1 cellular context compared by ENCODE assay signal in the genomic region with DNA sequence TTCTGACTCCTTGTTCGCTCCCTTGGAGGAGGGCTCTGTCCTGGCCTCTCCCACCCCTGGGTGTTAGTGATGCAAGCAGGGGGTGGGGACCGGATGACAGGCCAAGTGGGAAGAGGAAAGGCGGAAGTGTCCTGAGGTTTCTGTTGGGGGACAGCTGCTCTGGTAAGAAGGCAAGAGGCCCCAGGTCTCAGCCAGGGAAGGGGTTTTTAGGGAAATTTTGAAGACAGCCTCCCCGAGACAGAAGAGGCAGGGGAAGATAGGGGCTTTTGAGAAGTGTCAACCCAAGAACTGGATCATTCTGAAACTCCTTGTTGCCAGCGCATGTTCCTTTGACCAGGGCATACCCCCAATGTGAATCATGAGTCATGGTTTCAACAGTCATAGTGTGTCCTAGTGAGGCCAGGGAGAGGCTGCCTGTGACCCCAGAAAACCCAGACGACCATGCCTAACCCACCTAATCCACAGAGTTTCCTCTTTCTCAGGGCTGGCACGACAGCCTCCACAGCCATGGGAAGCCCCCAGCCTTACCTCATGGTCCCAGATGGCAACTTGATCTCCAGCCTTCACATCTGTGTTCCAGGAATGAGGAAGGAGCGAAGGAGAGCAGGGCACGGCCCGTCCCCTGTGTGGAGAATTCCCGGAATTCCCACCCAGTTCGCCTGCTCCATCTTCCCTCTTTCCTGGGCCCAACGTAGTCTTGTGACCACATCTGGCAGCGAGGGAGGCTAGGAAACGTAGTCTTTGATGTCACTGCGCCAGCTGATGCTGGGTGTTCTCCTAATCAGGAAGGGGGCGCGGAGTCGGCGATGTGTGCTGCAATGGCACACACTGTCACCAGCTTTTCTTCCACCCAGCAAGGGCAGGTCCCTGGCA.
TF ChIP-seq lines count a peak whose summit lies in the region.

No MANE protein-coding gene starts in this region.

TF ChIP-seq in GM23338, 12 proteins besides CTCF, POLR2A, EP300 and RAD21 (continued from another document):
- TF ChIP-seq, protein P1, sequence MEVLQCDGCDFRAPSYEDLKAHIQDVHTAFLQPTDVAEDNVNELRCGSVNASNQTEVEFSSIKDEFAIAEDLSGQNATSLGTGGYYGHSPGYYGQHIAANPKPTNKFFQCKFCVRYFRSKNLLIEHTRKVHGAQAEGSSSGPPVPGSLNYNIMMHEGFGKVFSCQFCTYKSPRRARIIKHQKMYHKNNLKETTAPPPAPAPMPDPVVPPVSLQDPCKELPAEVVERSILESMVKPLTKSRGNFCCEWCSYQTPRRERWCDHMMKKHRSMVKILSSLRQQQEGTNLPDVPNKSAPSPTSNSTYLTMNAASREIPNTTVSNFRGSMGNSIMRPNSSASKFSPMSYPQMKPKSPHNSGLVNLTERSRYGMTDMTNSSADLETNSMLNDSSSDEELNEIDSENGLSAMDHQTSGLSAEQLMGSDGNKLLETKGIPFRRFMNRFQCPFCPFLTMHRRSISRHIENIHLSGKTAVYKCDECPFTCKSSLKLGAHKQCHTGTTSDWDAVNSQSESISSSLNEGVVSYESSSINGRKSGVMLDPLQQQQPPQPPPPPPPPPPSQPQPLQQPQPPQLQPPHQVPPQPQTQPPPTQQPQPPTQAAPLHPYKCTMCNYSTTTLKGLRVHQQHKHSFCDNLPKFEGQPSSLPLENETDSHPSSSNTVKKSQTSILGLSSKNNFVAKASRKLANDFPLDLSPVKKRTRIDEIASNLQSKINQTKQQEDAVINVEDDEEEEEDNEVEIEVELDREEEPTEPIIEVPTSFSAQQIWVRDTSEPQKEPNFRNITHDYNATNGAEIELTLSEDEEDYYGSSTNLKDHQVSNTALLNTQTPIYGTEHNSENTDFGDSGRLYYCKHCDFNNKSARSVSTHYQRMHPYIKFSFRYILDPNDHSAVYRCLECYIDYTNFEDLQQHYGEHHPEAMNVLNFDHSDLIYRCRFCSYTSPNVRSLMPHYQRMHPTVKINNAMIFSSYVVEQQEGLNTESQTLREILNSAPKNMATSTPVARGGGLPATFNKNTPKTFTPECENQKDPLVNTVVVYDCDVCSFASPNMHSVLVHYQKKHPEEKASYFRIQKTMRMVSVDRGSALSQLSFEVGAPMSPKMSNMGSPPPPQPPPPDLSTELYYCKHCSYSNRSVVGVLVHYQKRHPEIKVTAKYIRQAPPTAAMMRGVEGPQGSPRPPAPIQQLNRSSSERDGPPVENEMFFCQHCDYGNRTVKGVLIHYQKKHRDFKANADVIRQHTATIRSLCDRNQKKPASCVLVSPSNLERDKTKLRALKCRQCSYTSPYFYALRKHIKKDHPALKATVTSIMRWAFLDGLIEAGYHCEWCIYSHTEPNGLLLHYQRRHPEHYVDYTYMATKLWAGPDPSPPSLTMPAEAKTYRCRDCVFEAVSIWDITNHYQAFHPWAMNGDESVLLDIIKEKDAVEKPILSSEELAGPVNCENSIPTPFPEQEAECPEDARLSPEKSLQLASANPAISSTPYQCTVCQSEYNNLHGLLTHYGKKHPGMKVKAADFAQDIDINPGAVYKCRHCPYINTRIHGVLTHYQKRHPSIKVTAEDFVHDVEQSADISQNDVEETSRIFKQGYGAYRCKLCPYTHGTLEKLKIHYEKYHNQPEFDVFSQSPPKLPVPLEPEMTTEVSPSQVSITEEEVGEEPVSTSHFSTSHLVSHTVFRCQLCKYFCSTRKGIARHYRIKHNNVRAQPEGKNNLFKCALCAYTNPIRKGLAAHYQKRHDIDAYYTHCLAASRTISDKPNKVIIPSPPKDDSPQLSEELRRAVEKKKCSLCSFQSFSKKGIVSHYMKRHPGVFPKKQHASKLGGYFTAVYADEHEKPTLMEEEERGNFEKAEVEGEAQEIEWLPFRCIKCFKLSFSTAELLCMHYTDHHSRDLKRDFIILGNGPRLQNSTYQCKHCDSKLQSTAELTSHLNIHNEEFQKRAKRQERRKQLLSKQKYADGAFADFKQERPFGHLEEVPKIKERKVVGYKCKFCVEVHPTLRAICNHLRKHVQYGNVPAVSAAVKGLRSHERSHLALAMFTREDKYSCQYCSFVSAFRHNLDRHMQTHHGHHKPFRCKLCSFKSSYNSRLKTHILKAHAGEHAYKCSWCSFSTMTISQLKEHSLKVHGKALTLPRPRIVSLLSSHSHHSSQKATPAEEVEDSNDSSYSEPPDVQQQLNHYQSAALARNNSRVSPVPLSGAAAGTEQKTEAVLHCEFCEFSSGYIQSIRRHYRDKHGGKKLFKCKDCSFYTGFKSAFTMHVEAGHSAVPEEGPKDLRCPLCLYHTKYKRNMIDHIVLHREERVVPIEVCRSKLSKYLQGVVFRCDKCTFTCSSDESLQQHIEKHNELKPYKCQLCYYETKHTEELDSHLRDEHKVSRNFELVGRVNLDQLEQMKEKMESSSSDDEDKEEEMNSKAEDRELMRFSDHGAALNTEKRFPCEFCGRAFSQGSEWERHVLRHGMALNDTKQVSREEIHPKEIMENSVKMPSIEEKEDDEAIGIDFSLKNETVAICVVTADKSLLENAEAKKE (CRISPR knock-in tag; IDR thresholded peaks at IDR 0.05) = no peak
- TF ChIP-seq ZNF331 (CRISPR knock-in tag; IDR thresholded peaks at IDR 0.05; ENCODE audit: low read depth) = no peak
